9 cellular contexts compared by ENCODE assay signal in genomic region chr2:102063360-102063947, GRCh38.
DNase-seq lines count a peak whose midpoint lies in the region; ATAC-seq and TF ChIP-seq lines count a peak whose summit lies in the region.
"Had no signal": no experiment of that assay in that cellular context is flagged by ENCODE, and none has a peak within 500 bp of the region (broad histone marks: within the 10 kb centered on the region; RNA-seq: fewer than 3 reads in every experiment).

No MANE protein-coding gene starts in this region.

- H3K27ac ChIP-seq in HL-60 (replicated peaks) (peak overlapping the region; percentile 64), right atrium auricular region (peak overlapping the region; percentile 90 to 96), spleen (peak overlapping the region in 7 of 8 donors; percentile 86 to 91 (median 89))

- no peaks in the 10 kb centered on the region for H3K27me3 ChIP-seq in HL-60 (ENCODE audit: insufficient read depth, poor library complexity, severe bottlenecking)
- no peaks in the 10 kb centered on the region for H3K27me3 ChIP-seq in right atrium auricular region
- H3K27me3 ChIP-seq in spleen (replicated peaks in 1 of 7): peaks cover 0 to 34% (median 0%) of the 10 kb centered on the region in 7 donors

- H3K4me3 Mint-ChIP-seq in activated T-helper 1 cell treated with anti-CD3 and anti-CD28 coated beads, Interleukin-12 subunit alpha, Interleukin-12 subunit beta, Interleukin-2, Interleukin-4 antibody, amounts not matched to agents 30 ng/mL and 10 ng/mL and 1 ng/mL, durations not matched to agents 14 hours and 24 hours and 36 hours: no peak overlapping the region
- no peak overlapping the region for H3K4me3 Mint-ChIP-seq in immature natural killer cell
- H3K4me3 Mint-ChIP-seq: IgD-negative memory B cell had no signal

- H3K4me3 ChIP-seq in HL-60 (replicated peaks; ENCODE audit: insufficient read depth, low read length) (no peak overlapping the region), right atrium auricular region (no peak overlapping the region), spleen (peak overlapping the region in 1 of 8 donors; percentile 15)

- H3K9me3 ChIP-seq in right atrium auricular region: no peaks in the 10 kb centered on the region
- H3K9me3 ChIP-seq in spleen: no peaks in the 10 kb centered on the region

- ATAC-seq in HG03460 (IDR thresholded peaks at IDR 0.05; ENCODE audit: unreplicated experiment) (no peak), GM19463 (IDR thresholded peaks at IDR 0.05; ENCODE audit: unreplicated experiment) (no peak)

- no peak for TF ChIP-seq CTCF in HL-60 (IDR thresholded peaks at IDR 0.05; ENCODE audit: insufficient read depth, low read length)
- no peak for TF ChIP-seq CTCF in right atrium auricular region (IDR thresholded peaks at IDR 0.05)
- TF ChIP-seq CTCF in spleen (IDR thresholded peaks at IDR 0.05 in 8 of 11, conservative IDR thresholded peaks at IDR 0.05 in 3 of 11): no peak

- H3K4me1 ChIP-seq in right atrium auricular region (peaks cover 0 to 78% of the 10 kb centered on the region in 2 donors), spleen (peaks cover 5 to 52% (median 30%) of the 10 kb centered on the region in 6 donors)

- H3K36me3 ChIP-seq in right atrium auricular region: no peaks in the 10 kb centered on the region
- peaks cover 0 to 23% (median 0%) of the 10 kb centered on the region in 6 donors for H3K36me3 ChIP-seq in spleen

- no peaks in the 10 kb centered on the region for H3K9me3 Mint-ChIP-seq in activated T-helper 1 cell treated with anti-CD3 and anti-CD28 coated beads, Interleukin-12 subunit alpha, Interleukin-12 subunit beta, Interleukin-2, Interleukin-4 antibody, amounts not matched to agents 30 ng/mL and 10 ng/mL and 1 ng/mL, durations not matched to agents 14 hours and 24 hours and 36 hours
- H3K9me3 Mint-ChIP-seq in immature natural killer cell: no peaks in the 10 kb centered on the region

- peak overlapping the region; percentile 76 for H3K27ac Mint-ChIP-seq in activated T-helper 1 cell treated with anti-CD3 and anti-CD28 coated beads, Interleukin-12 subunit alpha, Interleukin-12 subunit beta, Interleukin-2, Interleukin-4 antibody, amounts not matched to agents 30 ng/mL and 10 ng/mL and 1 ng/mL, durations not matched to agents 14 hours and 24 hours and 36 hours
- no peak overlapping the region for H3K27ac Mint-ChIP-seq in immature natural killer cell
- H3K27ac Mint-ChIP-seq: IgD-negative memory B cell had no signal

- peaks cover 6% of the 10 kb centered on the region for H3K27me3 Mint-ChIP-seq in activated T-helper 1 cell treated with anti-CD3 and anti-CD28 coated beads, Interleukin-12 subunit alpha, Interleukin-12 subunit beta, Interleukin-2, Interleukin-4 antibody, amounts not matched to agents 30 ng/mL and 10 ng/mL and 1 ng/mL, durations not matched to agents 14 hours and 24 hours and 36 hours (ENCODE audit: insufficient read depth)
- peaks cover 5 to 8% (median 8%) of the 10 kb centered on the region in 3 donors for H3K27me3 Mint-ChIP-seq in immature natural killer cell (ENCODE audit: low read depth in 3 of 3)

- 33 to 53% (median 44%) methylated on average over 7 of the region's 7 CpGs for WGBS in spleen, 5 donors

- H3K4me1 Mint-ChIP-seq in activated T-helper 1 cell treated with anti-CD3 and anti-CD28 coated beads, Interleukin-12 subunit alpha, Interleukin-12 subunit beta, Interleukin-2, Interleukin-4 antibody, amounts not matched to agents 30 ng/mL and 10 ng/mL and 1 ng/mL, durations not matched to agents 14 hours and 24 hours and 36 hours (ENCODE audit: low read depth): peaks cover 31% of the 10 kb centered on the region
- no peaks in the 10 kb centered on the region for H3K4me1 Mint-ChIP-seq in immature natural killer cell
- H3K4me1 Mint-ChIP-seq: IgD-negative memory B cell had no signal

- DNase-seq in HL-60 (ENCODE audit: low read depth in 1 of 2, low spot score in 1 of 2) (peak in 1 of 2 experiments; percentile 85), right atrium auricular region (ENCODE audit: low spot score) (peak; percentile 90), spleen (no peak), immature natural killer cell (no peak), DMS79 treated with DMSO at 0.1 percent for 48 hours (lab: John Stamatoyannopoulos, UW) (no peak)
- no peak for DNase-seq in activated T-helper 1 cell treated with anti-CD3 and anti-CD28 coated beads, Interleukin-12 subunit alpha, Interleukin-12 subunit beta, Interleukin-2, Interleukin-4 antibody, amounts not matched to agents 30 ng/mL and 10 ng/mL and 1 ng/mL, durations not matched to agents 14 hours and 24 hours and 36 hours (ENCODE audit: low spot score)

- H3K36me3 Mint-ChIP-seq in activated T-helper 1 cell treated with anti-CD3 and anti-CD28 coated beads, Interleukin-12 subunit alpha, Interleukin-12 subunit beta, Interleukin-2, Interleukin-4 antibody, amounts not matched to agents 30 ng/mL and 10 ng/mL and 1 ng/mL, durations not matched to agents 14 hours and 24 hours and 36 hours (ENCODE audit: low read depth): no peaks in the 10 kb centered on the region
- H3K36me3 Mint-ChIP-seq in immature natural killer cell: no peaks in the 10 kb centered on the region

- TF ChIP-seq POLR2A in spleen (IDR thresholded peaks at IDR 0.05): no peak

- intact Hi-C loops in activated T-helper 1 cell treated with anti-CD3 and anti-CD28 coated beads, Interleukin-12 subunit alpha, Interleukin-12 subunit beta, Interleukin-2, Interleukin-4 antibody, amounts not matched to agents 30 ng/mL and 10 ng/mL and 1 ng/mL, durations not matched to agents 14 hours and 24 hours and 36 hours (cut with micrococcal nuclease): loop anchor here (2.0 kb wide), 1 partner anchor 171 kb away; no protein-coding TSS in a partner anchor
- intact Hi-C loops in spleen (cut with DNase I; ENCODE audit: low total_unique reads): no loop called here
